12 cellular contexts compared by ENCODE assay signal in the genomic region with DNA sequence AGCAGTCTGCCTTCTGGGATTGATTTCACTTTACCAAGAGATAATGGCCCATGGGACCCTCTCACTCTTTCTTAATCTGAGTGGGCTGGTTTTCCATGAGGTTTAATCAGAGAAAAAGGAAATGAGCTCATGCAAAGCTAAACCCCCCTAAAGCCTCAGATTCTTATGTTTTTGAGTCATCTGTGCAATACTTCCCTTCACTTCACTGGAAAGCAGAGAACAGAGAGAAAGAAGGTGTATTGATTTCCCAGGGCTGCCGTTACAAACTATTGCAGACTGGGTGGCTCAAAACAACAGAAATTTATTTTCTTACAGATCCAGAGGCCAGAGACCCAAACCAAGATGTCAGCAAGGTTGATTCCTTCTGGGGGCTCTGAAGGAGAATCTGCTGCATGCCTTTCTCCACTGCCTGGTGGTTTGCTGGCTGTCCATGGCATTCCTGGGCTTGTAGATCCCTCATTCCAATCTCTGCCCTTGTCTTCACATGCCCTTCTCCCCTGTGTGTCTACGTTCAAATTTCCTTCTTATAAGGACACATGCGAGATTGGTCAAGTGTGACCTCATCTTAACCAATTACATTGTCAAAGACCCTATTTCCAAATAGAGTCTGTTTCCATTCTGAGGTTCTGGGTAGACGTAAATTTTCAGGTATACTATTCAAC.
DNase-seq lines count a peak whose midpoint lies in the region; ATAC-seq, FAIRE-seq and TF ChIP-seq lines count a peak whose summit lies in the region.
"Had no signal": no experiment of that assay in that cellular context is flagged by ENCODE, and none has a peak within 500 bp of the region (broad histone marks: within the 10 kb centered on the region; RNA-seq: fewer than 3 reads in every experiment).

No MANE protein-coding gene starts in this region.

- peaks cover 18% of the 10 kb centered on the region for H3K4me1 Mint-ChIP-seq in osteocyte (ENCODE audit: unreplicated experiment)
- H3K4me1 Mint-ChIP-seq: naive thymus-derived CD8-positive, alpha-beta T cell; T-cell had no signal

- H3K4me3 ChIP-seq in fibroblast of mammary gland (ENCODE audit: control insufficient read depth, low read depth, low read length), result no peak overlapping the region
- H3K4me3 ChIP-seq in lower leg skin (ENCODE audit: low read depth, poor library complexity, severe bottlenecking), result no peak overlapping the region

- no peak for ATAC-seq in esophagus mucosa
- ATAC-seq in HG03354 (IDR thresholded peaks at IDR 0.05; ENCODE audit: poor library complexity, severe bottlenecking, unreplicated experiment), result no peak
- ATAC-seq in HG03039 (IDR thresholded peaks at IDR 0.05; ENCODE audit: unreplicated experiment), result no peak
- ATAC-seq: naive thymus-derived CD8-positive, alpha-beta T cell; T-cell had no signal

- H3K9me3 Mint-ChIP-seq in osteocyte (ENCODE audit: unreplicated experiment), result no peaks in the 10 kb centered on the region
- H3K9me3 Mint-ChIP-seq: endodermal cell; naive thymus-derived CD8-positive, alpha-beta T cell; T-cell had no signal

- DNase-seq in ELR (ENCODE audit: low read depth) (peak; percentile 89), RCC 7860 (ENCODE audit: low spot score) (peak; percentile 66), fibroblast of mammary gland (ENCODE audit: low read depth) (peak; percentile 42), osteocyte (ENCODE audit: extremely low spot score, unreplicated experiment) (no peak), lower leg skin (ENCODE audit: low spot score in 2 of 2) (no peak)
- DNase-seq: endodermal cell; naive thymus-derived CD8-positive, alpha-beta T cell; T-cell had no signal

- intact Hi-C loops in lower leg skin (cut with DNase I; ENCODE audit: low total_unique reads), result no loop called here

- no peaks in the 10 kb centered on the region for H3K36me3 Mint-ChIP-seq in osteocyte (ENCODE audit: unreplicated experiment)
- H3K36me3 Mint-ChIP-seq: naive thymus-derived CD8-positive, alpha-beta T cell; T-cell had no signal

- peak overlapping the region; percentile 69 for H3K27ac Mint-ChIP-seq in osteocyte (ENCODE audit: unreplicated experiment)
- H3K27ac Mint-ChIP-seq: endodermal cell, T-cell had no signal

- WGBS in lower leg skin, 2 donors, result 79 to 86% methylated on average over 4 of the region's 4 CpGs

- peak; percentile 40 for FAIRE-seq in RCC 7860 (lab: Jason Lieb, UNC)
- FAIRE-seq: GM18507 had no signal

- TF ChIP-seq POLR2A in lower leg skin (IDR thresholded peaks at IDR 0.05), result no peak

- H3K27me3 Mint-ChIP-seq in osteocyte (ENCODE audit: unreplicated experiment), result no peaks in the 10 kb centered on the region

- H3K4me3 Mint-ChIP-seq in osteocyte (ENCODE audit: unreplicated experiment), result no peak overlapping the region
- H3K4me3 Mint-ChIP-seq: endodermal cell; naive thymus-derived CD8-positive, alpha-beta T cell; T-cell had no signal

- no peak for TF ChIP-seq CTCF in fibroblast of mammary gland (conservative IDR thresholded peaks at IDR 0.05; ENCODE audit: control insufficient read depth, insufficient read depth, low read depth, low read length)
- TF ChIP-seq CTCF in osteocyte (IDR thresholded peaks at IDR 0.05), result no peak
- no peak for TF ChIP-seq CTCF in lower leg skin (IDR thresholded peaks at IDR 0.05)

Comparison
In these comparisons a context has a peak if more than half of its experiments do, and no peak if none do; other contexts are left out.
1. DNase-seq: peak in ELR (single experiment), RCC 7860 (single experiment) and fibroblast of mammary gland (single experiment); none in osteocyte (single experiment) and lower leg skin (0 of 2).